ENCODE assay signal across 24 cellular contexts in genomic region chr1:232689714-232690113, GRCh38.
"Had no signal": no experiment of that assay in that cellular context is flagged by ENCODE, and none has a peak within 500 bp of the region (broad histone marks: within the 10 kb centered on the region; RNA-seq: fewer than 3 reads in every experiment).

No MANE protein-coding gene starts in this region.

- ATAC-seq: activated CD4-positive, CD25-positive, alpha-beta regulatory T cell treated with anti-CD3 and anti-CD28 coated beads, Interleukin-2, amount 50 U/mL, for 24 hours; activated CD8-positive, alpha-beta T cell treated with anti-CD3 and anti-CD28 coated beads, Interleukin-2, amount 10 ng/mL, durations not matched to agents 7 days and 5 days; Right ventricle myocardium inferior had no signal

- DNase-seq: activated CD4-positive, alpha-beta T cell treated with anti-CD3 and anti-CD28 coated beads for 48 hours; activated CD4-positive, alpha-beta T cell treated with anti-CD3 and anti-CD28 coated beads, Interleukin-2, amount 50 U/mL, for 4 hours; activated CD8-positive, alpha-beta memory T cell treated with anti-CD3 and anti-CD28 coated beads, Interleukin-2, amount 50 U/mL, for 48 hours; activated CD8-positive, alpha-beta T cell treated with anti-CD3 and anti-CD28 coated beads, Interleukin-2, amount 10 ng/mL, durations not matched to agents 7 days and 5 days; activated naive CD4-positive, alpha-beta T cell treated with anti-CD3 and anti-CD28 coated beads, Interleukin-2, amount 50 U/mL, for 16 hours; activated naive CD8-positive, alpha-beta T cell treated with anti-CD3 and anti-CD28 coated beads, Interleukin-2, amount 10 ng/mL, durations not matched to agents 7 days and 5 days; activated T-cell treated with anti-CD3 and anti-CD28 coated beads, Interleukin-2, amount 50 U/mL, for 1 hour; IMR-90; Kasumi-1; KBM-7; NCI-H1105 treated with DMSO at 0.1 percent for 48 hours; NCI-H1436 treated with DMSO at 0.1 percent for 48 hours; NCI-H187 treated with DMSO at 0.1 percent for 48 hours; NCI-H2081 treated with DMSO at 0.1 percent for 48 hours; NCI-H2171 treated with DMSO at 0.1 percent for 48 hours; NCI-H226; NCI-H510A; NCI-H526 treated with DMSO at 0.1 percent for 48 hours; NCI-H82; SK-N-SH; T-helper 1 cell had no signal

- H3K4me1 ChIP-seq: breast epithelium had no signal

- H3K9ac ChIP-seq: SK-N-SH had no signal

- H3K4me2 ChIP-seq: SK-N-SH had no signal

- H3K9me3 ChIP-seq: breast epithelium, SK-N-SH had no signal

- H3K27me3 ChIP-seq: breast epithelium had no signal

- H3K36me3 ChIP-seq: breast epithelium had no signal
